In genomic region chr4:93828830-93829530, GRCh38 we compare ENCODE assay signal across 9 cellular contexts. TPM values are rescaled to one million over a fixed set of nuclear protein-coding genes. Genes with fewer than 3 reads are reported as not detected.
DNase-seq lines count a peak whose midpoint lies in the region; ATAC-seq and TF ChIP-seq lines count a peak whose summit lies in the region.
"Had no signal": no experiment of that assay in that cellular context is flagged by ENCODE, and none has a peak within 500 bp of the region (broad histone marks: within the 10 kb centered on the region; RNA-seq: fewer than 3 reads in every experiment).

No MANE protein-coding gene starts in this region.

- no peak overlapping the region for H3K27ac ChIP-seq in suprapubic skin

- 0 out of 2 replicates have a peak overlapping the region, but pooled peaks have one; percentile 60 for H3K27ac Mint-ChIP-seq in WTC11

- no peaks in the 10 kb centered on the region for H3K9me3 ChIP-seq in suprapubic skin

- no peaks in the 10 kb centered on the region for H3K36me3 ChIP-seq in suprapubic skin

- CTCF ChIA-PET in WTC11 (lab: Charles Lee), result interaction anchor here (0.5 to 1.5 kb wide), 5 partner anchors 14 to 343 kb away, joined by 3 to 9 read pairs (median 3); no protein-coding TSS in a partner anchor

- TF ChIP-seq EP300 in suprapubic skin (IDR thresholded peaks at IDR 0.05), result no peak

- peaks cover 55% of the 10 kb centered on the region for H3K4me1 Mint-ChIP-seq in WTC11

- WGBS in suprapubic skin, result under 1% methylated on average over 23 of the region's 49 CpGs

- peak; percentile 10 for ATAC-seq in WTC11
- no peak for ATAC-seq in HG03196 (IDR thresholded peaks at IDR 0.05; ENCODE audit: unreplicated experiment)
- no peak for ATAC-seq in HG02763 (IDR thresholded peaks at IDR 0.05; ENCODE audit: unreplicated experiment)

- no peak for TF ChIP-seq CTCF in WTC11 (IDR thresholded peaks at IDR 0.05)
- TF ChIP-seq CTCF in suprapubic skin (IDR thresholded peaks at IDR 0.05), result no peak

- DNase-seq in NCI-H524 (lab: John Stamatoyannopoulos, UW), result peak; percentile 18 to 42
- no peak for DNase-seq in NCI-H524 treated with DMSO at 0.1 percent for 48 hours (lab: John Stamatoyannopoulos, UW)
- DNase-seq in WTC11 (ENCODE audit: low spot score), result peak; percentile 77
- DNase-seq in iPS-NIHi11 (ENCODE audit: low spot score), result peak; percentile 43
- no peak for DNase-seq in suprapubic skin (ENCODE audit: low spot score in 2 of 2)
- DNase-seq in NK-92 (lab: John Stamatoyannopoulos, UW; ENCODE audit: unreplicated experiment), result no peak

- POLR2A ChIA-PET in WTC11 (lab: Charles Lee), result no interaction called here

- H3K4me3 ChIP-seq in suprapubic skin, result peak overlapping the region; percentile 44

- H3K4me3 Mint-ChIP-seq in WTC11, result peak overlapping the region; percentile 79

- H3K36me3 Mint-ChIP-seq in WTC11, result no peaks in the 10 kb centered on the region

- no peaks in the 10 kb centered on the region for H3K9me3 Mint-ChIP-seq in WTC11

- TF ChIP-seq POLR2A in suprapubic skin (IDR thresholded peaks at IDR 0.05), result no peak

- H3K4me1 ChIP-seq in suprapubic skin, result peaks cover 32% of the 10 kb centered on the region

- peaks cover 89% of the 10 kb centered on the region for H3K27me3 ChIP-seq in suprapubic skin

- H3K27me3 Mint-ChIP-seq in WTC11 (ENCODE audit: low read depth), result peaks cover 95% of the 10 kb centered on the region

TF ChIP-seq in WTC11, 78 proteins besides CTCF, POLR2A, EP300 and RAD21:
- TF ChIP-seq SMAD3 (CRISPR knock-in tag; IDR thresholded peaks at IDR 0.05; ENCODE audit: borderline replicate concordance) (peak; percentile 44; the same call in 1 of the 2 replicates), KAT7 (CRISPR knock-in tag; IDR thresholded peaks at IDR 0.05; ENCODE audit: borderline replicate concordance) (0 out of 2 replicates have a peak, but pooled peaks have one; percentile 54), GRHL2 (CRISPR knock-in tag; IDR thresholded peaks at IDR 0.05; ENCODE audit: insufficient replicate concordance, severe bottlenecking) (no peak), SP1 (CRISPR knock-in tag; conservative IDR thresholded peaks at IDR 0.05) (0 out of 2 replicates have a peak, but pooled peaks have one; percentile 22), E2F5 (CRISPR knock-in tag; IDR thresholded peaks at IDR 0.05) (peak; percentile 14), ATF3 (CRISPR knock-in tag; conservative IDR thresholded peaks at IDR 0.05) (no peak), ZNF219 (CRISPR knock-in tag; IDR thresholded peaks at IDR 0.05; ENCODE audit: borderline replicate concordance) (no peak), FOXK1 (CRISPR knock-in tag; IDR thresholded peaks at IDR 0.05) (0 out of 2 replicates have a peak, but pooled peaks have one; percentile 37), ZNF121 (CRISPR knock-in tag; IDR thresholded peaks at IDR 0.05) (no peak)

RNA-seq across cellular contexts. Expression of gene ATOH1, which starts 0.4 kb away (rescaled TPM):
- total RNA-seq in WTC11 (2021) (0.60 to 0.62 TPM (median 0.61 TPM) in 3 replicates), suprapubic skin (not detected)
- total RNA-seq: dermis microvascular lymphatic vessel endothelial cell had no signal

Comparison
In these comparisons a context has a peak if more than half of its experiments do, and no peak if none do; other contexts are left out.
1. DNase-seq: peak in NCI-H524 (2 of 2), WTC11 (single experiment) and iPS-NIHi11 (single experiment); none in NCI-H524 treated with DMSO at 0.1 percent for 48 hours (single experiment), suprapubic skin (0 of 2) and NK-92 (single experiment).